In genomic region chr15:40190591-40190990, GRCh38 we compare ENCODE assay signal across 14 cellular contexts. TPM values are rescaled to one million over a fixed set of nuclear protein-coding genes. Genes with fewer than 3 reads are reported as not detected.
A peak's percentile ranks its signal among the peaks of the same experiment; 100 is the strongest.
DNase-seq lines count a peak whose midpoint lies in the region; TF ChIP-seq lines count a peak whose summit lies in the region.
"Had no signal": no experiment of that assay in that cellular context is flagged by ENCODE, and none has a peak within 500 bp of the region (broad histone marks: within the 10 kb centered on the region; RNA-seq: fewer than 3 reads in every experiment).

No MANE protein-coding gene starts in this region.

- H3K4me3 ChIP-seq in epithelial cell of proximal tubule (ENCODE audit: low read depth, low read length) = no peak overlapping the region
- H3K4me3 ChIP-seq: GM12878, HAP-1 had no signal

- DNase-seq in GM04503 (ENCODE audit: low read depth) (peak; percentile 12), RPMI7951 (ENCODE audit: low read depth) (peak; percentile 78), epithelial cell of proximal tubule (ENCODE audit: low read depth) (peak; percentile 46), pulmonary artery endothelial cell (ENCODE audit: low read depth, low spot score) (peak; percentile 55), anterior cingulate cortex (lab: John Stamatoyannopoulos, UW) (no peak), amygdala (lab: John Stamatoyannopoulos, UW) (no peak), NCI-H345 (lab: John Stamatoyannopoulos, UW) (no peak), NCI-H2171 (lab: John Stamatoyannopoulos, UW) (no peak)
- DNase-seq: endodermal cell; NCI-H69; stimulated activated CD4-positive, alpha-beta T cell treated with anti-CD3 and anti-CD28 coated beads, Interleukin-4, amount 100 ng/mL, for 4 hours; stimulated activated naive CD8-positive, alpha-beta T cell treated with anti-CD3 and anti-CD28 coated beads, Interleukin-15, Interleukin-2, amounts not matched to agents 100 U/mL and 50 U/mL, for 24 hours had no signal

- no peak for TF ChIP-seq CTCF in epithelial cell of proximal tubule (conservative IDR thresholded peaks at IDR 0.05; ENCODE audit: low read depth, low read length)

RNA-seq across cellular contexts. Expression of gene BUB1B, which starts 29.7 kb away (rescaled TPM):
- 108 and 126 TPM in 2 replicates for total RNA-seq in RPMI7951 (2014; rRNA removed; shearing (Covaris generic))
- total RNA-seq in epithelial cell of proximal tubule (59.8 and 86.4 TPM in 2 replicates), pulmonary artery endothelial cell (26.8 and 51.2 TPM in 2 replicates)

RNA-seq across cellular contexts. Expression of gene PAK6, which starts 48.3 kb away (rescaled TPM):
- 7.9 and 9.5 TPM in 2 replicates for total RNA-seq in RPMI7951 (2014; rRNA removed; shearing (Covaris generic))
- total RNA-seq in epithelial cell of proximal tubule (4.5 and 7.1 TPM in 2 replicates), pulmonary artery endothelial cell (not detected in 2 replicates)

Comparison
In these comparisons a context has a peak if more than half of its experiments do, and no peak if none do; other contexts are left out.
1. DNase-seq: peak in GM04503 (single experiment), RPMI7951 (single experiment), epithelial cell of proximal tubule (single experiment) and pulmonary artery endothelial cell (single experiment); none in anterior cingulate cortex (0 of 58), amygdala (0 of 56), NCI-H345 (single experiment) and NCI-H2171 (single experiment).